In the genomic region with DNA sequence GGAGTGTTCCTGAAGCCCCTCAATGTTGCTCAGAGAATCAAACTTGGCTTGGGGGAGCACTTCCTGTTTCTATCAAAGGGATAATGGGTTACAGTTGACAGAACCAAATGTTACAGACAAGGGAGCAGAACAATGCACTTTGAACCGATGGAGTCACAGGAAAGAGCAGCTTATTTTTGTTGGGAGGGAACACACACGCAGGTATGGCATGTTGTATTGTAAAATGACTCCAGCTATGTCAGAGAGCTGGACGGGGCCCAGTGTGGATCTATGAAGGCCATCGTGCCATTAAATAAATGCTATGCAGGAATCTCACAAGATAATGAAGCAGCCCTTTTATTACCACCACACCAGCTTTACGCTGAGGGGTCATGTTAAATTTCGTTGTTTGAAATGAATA, we compare ENCODE assay signal across 14 cellular contexts. TPM values are rescaled to one million over a fixed set of nuclear protein-coding genes. Genes with fewer than 3 reads are reported as not detected.
DNase-seq lines count a peak whose midpoint lies in the region; TF ChIP-seq lines count a peak whose summit lies in the region.
"Had no signal": no experiment of that assay in that cellular context is flagged by ENCODE, and none has a peak within 500 bp of the region (broad histone marks: within the 10 kb centered on the region; RNA-seq: fewer than 3 reads in every experiment).

No MANE protein-coding gene starts in this region.

- H3K9me3 Mint-ChIP-seq in mesothelial cell of epicardium: peaks cover 22% of the 10 kb centered on the region

- no peak for TF ChIP-seq CTCF in coronary artery (IDR thresholded peaks at IDR 0.05)
- TF ChIP-seq CTCF in mesothelial cell of epicardium (IDR thresholded peaks at IDR 0.05; ENCODE audit: unreplicated experiment): no peak

- peaks cover 19 to 36% (median 24%) of the 10 kb centered on the region in 11 experiments for H3K9me3 ChIP-seq in BLaER1 treated with 17β-estradiol and CSF1 and Interleukin-3, amounts not matched to agents 10 nM and 100 nM (replicated peaks in 1 of 11)
- no peaks in the 10 kb centered on the region for H3K9me3 ChIP-seq in skeletal muscle tissue (ENCODE audit: control insufficient read depth in 3 of 3, low read length in 3 of 3)
- H3K9me3 ChIP-seq: Peyer's patch had no signal

- peak overlapping the region; percentile 65 for H3K27ac Mint-ChIP-seq in mesothelial cell of epicardium
- H3K27ac Mint-ChIP-seq: CD4-positive, alpha-beta T cell had no signal

- DNase-seq in coronary artery (ENCODE audit: low spot score) (no peak), mesothelial cell of epicardium (ENCODE audit: low spot score in 2 of 2, unreplicated experiment in 2 of 2) (no peak), KG1 (lab: John Stamatoyannopoulos, UW) (no peak), ureter (ENCODE audit: low spot score) (no peak), dedifferentiated amniotic fluid mesenchymal stem cell (ENCODE audit: extremely low spot score) (no peak)
- DNase-seq: AML-193; CD4-positive, alpha-beta T cell; DMS79 treated with DMSO at 0.1 percent for 48 hours; NCI-H146; NCI-H2081 treated with DMSO at 0.1 percent for 48 hours; NCI-H524; Peyer's patch had no signal

- H3K4me1 ChIP-seq in BLaER1 treated with 17β-estradiol and CSF1 and Interleukin-3, amounts not matched to agents 10 nM and 100 nM: peaks cover 21 to 45% (median 41%) of the 10 kb centered on the region in 10 experiments
- H3K4me1 ChIP-seq in skeletal muscle tissue (ENCODE audit: control insufficient read depth in 3 of 3, insufficient read depth in 3 of 3, low read length in 3 of 3): peaks cover 36 to 65% (median 52%) of the 10 kb centered on the region in 3 donors
- H3K4me1 ChIP-seq: Peyer's patch had no signal

- no peaks in the 10 kb centered on the region for H4K20me1 ChIP-seq in BLaER1 treated with 17β-estradiol and CSF1 and Interleukin-3, amounts not matched to agents 10 nM and 100 nM

- H3K36me3 ChIP-seq in BLaER1 treated with 17β-estradiol and CSF1 and Interleukin-3, amounts not matched to agents 10 nM and 100 nM: peaks cover 16 to 46% (median 31%) of the 10 kb centered on the region in 11 experiments; a peak in 19 of 22 replicates
- H3K36me3 ChIP-seq in skeletal muscle tissue (ENCODE audit: control insufficient read depth in 3 of 3, insufficient read depth in 3 of 3, low read length in 3 of 3): peaks cover 6 to 28% (median 10%) of the 10 kb centered on the region in 3 donors
- H3K36me3 ChIP-seq: Peyer's patch had no signal

- no peaks in the 10 kb centered on the region for H3K27me3 Mint-ChIP-seq in mesothelial cell of epicardium (ENCODE audit: low read depth)

- peaks cover 10% of the 10 kb centered on the region for H3K4me1 Mint-ChIP-seq in mesothelial cell of epicardium

- H3K36me3 Mint-ChIP-seq in mesothelial cell of epicardium: peaks cover 75% of the 10 kb centered on the region

- no peak overlapping the region for H3K4me3 Mint-ChIP-seq in mesothelial cell of epicardium
- H3K4me3 Mint-ChIP-seq: CD4-positive, alpha-beta T cell had no signal

- H3K9ac ChIP-seq in BLaER1 treated with 17β-estradiol and CSF1 and Interleukin-3, amounts not matched to agents 10 nM and 100 nM: no peak overlapping the region
- H3K9ac ChIP-seq in skeletal muscle tissue (ENCODE audit: low read depth in 1 of 3, low read length in 3 of 3): no peak overlapping the region

- H3K4me3 ChIP-seq in BLaER1 treated with 17β-estradiol and CSF1 and Interleukin-3, amounts not matched to agents 10 nM and 100 nM: no peak overlapping the region
- no peak overlapping the region for H3K4me3 ChIP-seq in coronary artery
- H3K4me3 ChIP-seq in skeletal muscle tissue (ENCODE audit: low read length in 3 of 3): no peak overlapping the region
- H3K4me3 ChIP-seq: Peyer's patch had no signal

- H3K4me2 ChIP-seq in BLaER1 treated with 17β-estradiol and CSF1 and Interleukin-3, amounts not matched to agents 10 nM and 100 nM: peak overlapping the region in 8 of 11 experiments; percentile 41 to 73 (median 70); a peak in 15 of 22 replicates

- no peak overlapping the region for H3K27ac ChIP-seq in BLaER1 treated with 17β-estradiol and CSF1 and Interleukin-3, amounts not matched to agents 10 nM and 100 nM
- H3K27ac ChIP-seq in coronary artery (peak overlapping the region; percentile 14 to 68), skeletal muscle tissue (ENCODE audit: low read depth, low read length) (peak overlapping the region; percentile 37)
- H3K27ac ChIP-seq: Peyer's patch had no signal

- no peaks in the 10 kb centered on the region for H3K27me3 ChIP-seq in BLaER1 treated with 17β-estradiol and CSF1 and Interleukin-3, amounts not matched to agents 10 nM and 100 nM
- H3K27me3 ChIP-seq in skeletal muscle tissue (ENCODE audit: control insufficient read depth in 3 of 3, insufficient read depth in 3 of 3, low read length in 3 of 3): no peaks in the 10 kb centered on the region
- H3K27me3 ChIP-seq: Peyer's patch had no signal

RNA-seq across cellular contexts. Expression of a gene that starts 35.1 kb away (rescaled TPM):
- total RNA-seq in mesothelial cell of epicardium: 50.3 to 52.5 TPM (median 51.2 TPM) in 3 replicates
- 29.2 TPM for total RNA-seq in skeletal muscle tissue
- total RNA-seq in ureter: 10.9 TPM
- total RNA-seq: CD4-positive, alpha-beta T cell had no signal

Comparison
In these comparisons a context has a peak if more than half of its experiments do, and no peak if none do; other contexts are left out.
1. H3K27ac ChIP-seq: peak in coronary artery (2 of 2) and skeletal muscle tissue (single experiment); none in BLaER1 treated with 17β-estradiol and CSF1 and Interleukin-3, amounts not matched to agents 10 nM and 100 nM (0 of 11).